12 cellular contexts compared by ENCODE assay signal in genomic region chr11:35529971-35530495, GRCh38. TPM values are rescaled to one million over a fixed set of nuclear protein-coding genes. Genes with fewer than 3 reads are reported as not detected.
DNase-seq lines count a peak whose midpoint lies in the region; ATAC-seq lines count a peak whose summit lies in the region.
"Had no signal": no experiment of that assay in that cellular context is flagged by ENCODE, and none has a peak within 500 bp of the region (broad histone marks: within the 10 kb centered on the region; RNA-seq: fewer than 3 reads in every experiment).

No MANE protein-coding gene starts in this region.

- no peak overlapping the region for H3K4me3 Mint-ChIP-seq in activated T-cell treated with anti-CD3 and anti-CD28 coated beads, Interleukin-2, amount 50 U/mL, for 24 hours
- H3K4me3 Mint-ChIP-seq: activated naive CD4-positive, alpha-beta T cell treated with anti-CD3 and anti-CD28 coated beads, Interleukin-2, amount 50 U/mL, for 24 hours; GM23338 had no signal

- H3K27ac Mint-ChIP-seq in activated T-cell treated with anti-CD3 and anti-CD28 coated beads, Interleukin-2, amount 50 U/mL, for 24 hours: no peak overlapping the region
- H3K27ac Mint-ChIP-seq: activated naive CD4-positive, alpha-beta T cell treated with anti-CD3 and anti-CD28 coated beads, Interleukin-2, amount 50 U/mL, for 24 hours; GM23338 had no signal

- peaks cover 61% of the 10 kb centered on the region for H3K27me3 Mint-ChIP-seq in activated T-cell treated with anti-CD3 and anti-CD28 coated beads, Interleukin-2, amount 50 U/mL, for 24 hours

- intact Hi-C loops in sciatic nerve (cut with DNase I): no loop called here

- ATAC-seq in sciatic nerve (peak; percentile 85), HG03460 (IDR thresholded peaks at IDR 0.05; ENCODE audit: unreplicated experiment) (no peak)
- ATAC-seq: GM23338 had no signal

- DNase-seq in ELR (ENCODE audit: low read depth) (peak; percentile 90), SK-N-DZ (ENCODE audit: low spot score) (peak; percentile 97), fibroblast of the conjunctiva (ENCODE audit: low read depth) (peak; percentile 90), sciatic nerve (ENCODE audit: low spot score) (peak; percentile 71), HT-29 (ENCODE audit: low spot score) (no peak)
- DNase-seq in stimulated activated CD4-positive, alpha-beta T cell treated with anti-CD3 and anti-CD28 coated beads, Interleukin-4, amount 100 ng/mL, for 24 hours: no peak
- DNase-seq in activated T-cell treated with anti-CD3 and anti-CD28 coated beads, Interleukin-2, amount 50 U/mL, for 24 hours: no peak
- DNase-seq: activated CD4-positive, alpha-beta T cell treated with anti-CD3 and anti-CD28 coated beads, Interleukin-2, amount 50 U/mL, for 1 hour; SHP77 treated with DMSO at 0.1 percent for 48 hours had no signal

- no peaks in the 10 kb centered on the region for H3K9me3 Mint-ChIP-seq in activated T-cell treated with anti-CD3 and anti-CD28 coated beads, Interleukin-2, amount 50 U/mL, for 24 hours
- H3K9me3 Mint-ChIP-seq: activated naive CD4-positive, alpha-beta T cell treated with anti-CD3 and anti-CD28 coated beads, Interleukin-2, amount 50 U/mL, for 24 hours had no signal

- no peaks in the 10 kb centered on the region for H3K36me3 Mint-ChIP-seq in activated T-cell treated with anti-CD3 and anti-CD28 coated beads, Interleukin-2, amount 50 U/mL, for 24 hours (ENCODE audit: low read depth)
- H3K36me3 Mint-ChIP-seq: activated naive CD4-positive, alpha-beta T cell treated with anti-CD3 and anti-CD28 coated beads, Interleukin-2, amount 50 U/mL, for 24 hours had no signal

- H3K4me1 Mint-ChIP-seq in activated T-cell treated with anti-CD3 and anti-CD28 coated beads, Interleukin-2, amount 50 U/mL, for 24 hours (ENCODE audit: low read depth): peaks cover 6% of the 10 kb centered on the region
- H3K4me1 Mint-ChIP-seq: activated naive CD4-positive, alpha-beta T cell treated with anti-CD3 and anti-CD28 coated beads, Interleukin-2, amount 50 U/mL, for 24 hours had no signal

RNA-seq across cellular contexts. Expression of gene PAMR1, which starts 4.6 kb away (rescaled TPM):
- 0.05 and 0.50 TPM in 2 replicates for polyA plus RNA-seq in SK-N-DZ (2014; cell fraction: cytosol; rRNA removed)
- polyA plus RNA-seq in SK-N-DZ (2014; cell fraction: nucleus; rRNA removed): not detected in 2 replicates
- total RNA-seq in sciatic nerve: 15.6 TPM
- not detected in 2 replicates for total RNA-seq in HT-29 (2014; rRNA removed; shearing (Covaris generic))

Comparison
In these comparisons a context has a peak if more than half of its experiments do, and no peak if none do; other contexts are left out.
1. DNase-seq: peak in ELR (single experiment), SK-N-DZ (single experiment), fibroblast of the conjunctiva (single experiment) and sciatic nerve (single experiment); none in stimulated activated CD4-positive, alpha-beta T cell treated with anti-CD3 and anti-CD28 coated beads, Interleukin-4, amount 100 ng/mL, for 24 hours (single experiment), activated T-cell treated with anti-CD3 and anti-CD28 coated beads, Interleukin-2, amount 50 U/mL, for 24 hours (single experiment) and HT-29 (single experiment).
2. RNA of gene PAMR1, which starts 4.6 kb away (total RNA-seq): 15.6 TPM in sciatic nerve (single experiment); not detected in HT-29; every median in the first group is over 10 times any median in the second.